Comparison of ENCODE assay signal across 16 cellular contexts in genomic region chr18:46239549-46239948, GRCh38.
DNase-seq lines count a peak whose midpoint lies in the region; ATAC-seq and TF ChIP-seq lines count a peak whose summit lies in the region.
"Had no signal": no experiment of that assay in that cellular context is flagged by ENCODE, and none has a peak within 500 bp of the region (broad histone marks: within the 10 kb centered on the region; RNA-seq: fewer than 3 reads in every experiment).

No MANE protein-coding gene starts in this region.

- peak overlapping the region; percentile 30; the same call in 1 of the 2 replicates for H3K27ac Mint-ChIP-seq in HFFc6
- H3K27ac Mint-ChIP-seq in osteocyte (ENCODE audit: unreplicated experiment) = peak overlapping the region; percentile 68
- H3K27ac Mint-ChIP-seq: B cell had no signal

- ATAC-seq in GM18861 (IDR thresholded peaks at IDR 0.05; ENCODE audit: unreplicated experiment) (no peak), HG03175 (IDR thresholded peaks at IDR 0.05; ENCODE audit: unreplicated experiment) (no peak)

- peaks cover 6% of the 10 kb centered on the region; the same call in 1 of the 2 replicates for H3K36me3 Mint-ChIP-seq in HFFc6 (ENCODE audit: low read depth)
- peaks cover 2% of the 10 kb centered on the region for H3K36me3 Mint-ChIP-seq in osteocyte (ENCODE audit: unreplicated experiment)

- H3K9me3 Mint-ChIP-seq in HFFc6 = no peaks in the 10 kb centered on the region
- H3K9me3 Mint-ChIP-seq in osteocyte (ENCODE audit: unreplicated experiment) = no peaks in the 10 kb centered on the region
- H3K9me3 Mint-ChIP-seq: CD4-positive, CD25-positive, alpha-beta regulatory T cell had no signal

- 0 out of 2 replicates have a peak overlapping the region, but pooled peaks have one; percentile 25 for H3K4me3 Mint-ChIP-seq in HFFc6
- H3K4me3 Mint-ChIP-seq in osteocyte (ENCODE audit: unreplicated experiment) = no peak overlapping the region
- H3K4me3 Mint-ChIP-seq: B cell had no signal

- peaks cover 71% of the 10 kb centered on the region for H3K4me1 Mint-ChIP-seq in HFFc6 (ENCODE audit: low read depth)
- peaks cover 18% of the 10 kb centered on the region for H3K4me1 Mint-ChIP-seq in osteocyte (ENCODE audit: unreplicated experiment)

- H3K4me3 ChIP-seq in fibroblast of pulmonary artery (replicated peaks; ENCODE audit: low read depth, low read length) = no peak overlapping the region
- H3K4me3 ChIP-seq: MG63, Peyer's patch, SK-N-MC had no signal

- no peak for TF ChIP-seq CTCF in HFFc6 (IDR thresholded peaks at IDR 0.05)
- TF ChIP-seq CTCF in fibroblast of pulmonary artery (IDR thresholded peaks at IDR 0.05; ENCODE audit: low read length, missing control alignments) = no peak
- no peak for TF ChIP-seq CTCF in osteocyte (IDR thresholded peaks at IDR 0.05)

- H3K27me3 Mint-ChIP-seq in HFFc6 (ENCODE audit: insufficient read depth) (no peaks in the 10 kb centered on the region), osteocyte (ENCODE audit: unreplicated experiment) (no peaks in the 10 kb centered on the region)
- H3K27me3 Mint-ChIP-seq: B cell; CD4-positive, CD25-positive, alpha-beta regulatory T cell had no signal

- DNase-seq in AG20443 (ENCODE audit: low spot score) = peak; percentile 13
- DNase-seq in HFFc6 = no peak
- DNase-seq in fibroblast of pulmonary artery (ENCODE audit: low read depth) = peak; percentile 18
- no peak for DNase-seq in osteocyte (ENCODE audit: extremely low spot score, unreplicated experiment)
- no peak for DNase-seq in ecto neural progenitor cell (ENCODE audit: low spot score)
- DNase-seq: CD4-positive, CD25-positive, alpha-beta regulatory T cell; MG63; NCI-H1092 treated with DMSO at 0.1 percent for 48 hours; NCI-H2081 treated with DMSO at 0.1 percent for 48 hours; NCI-H510A treated with DMSO at 0.1 percent for 48 hours; Peyer's patch; Right ventricle myocardium superior had no signal

Comparison
In these comparisons a context has a peak if more than half of its experiments do, and no peak if none do; other contexts are left out.
1. DNase-seq: peak in AG20443 (single experiment) and fibroblast of pulmonary artery (single experiment); none in HFFc6 (single experiment), osteocyte (single experiment) and ecto neural progenitor cell (single experiment).